In the genomic region with DNA sequence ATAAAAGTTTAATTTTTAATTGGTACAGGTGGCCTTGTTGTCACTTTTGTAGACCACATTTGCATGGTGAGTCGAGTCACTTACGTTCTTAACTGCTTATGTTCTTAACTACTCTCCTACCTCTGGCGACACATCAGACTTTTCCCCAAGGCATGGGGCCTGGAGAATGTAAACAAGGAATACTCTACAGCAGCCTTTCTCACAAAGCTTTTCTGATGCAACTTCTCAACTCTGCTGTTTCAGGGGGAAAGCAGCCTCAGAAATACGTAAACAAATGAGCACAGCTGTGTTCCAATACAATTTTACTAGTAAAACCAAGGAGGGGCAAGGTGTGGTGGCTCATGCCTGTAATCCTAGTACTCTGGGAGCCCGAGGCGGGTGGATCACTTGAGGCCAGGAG, we compare ENCODE assay signal across 19 cellular contexts. TPM values are rescaled to one million over a fixed set of nuclear protein-coding genes. Genes with fewer than 3 reads are reported as not detected.
"Had no signal": no experiment of that assay in that cellular context is flagged by ENCODE, and none has a peak within 500 bp of the region (broad histone marks: within the 10 kb centered on the region; RNA-seq: fewer than 3 reads in every experiment).

No MANE protein-coding gene starts in this region.

- H3K27ac ChIP-seq: adrenal gland, breast epithelium, heart right ventricle, neutrophil, sigmoid colon, thoracic aorta, upper lobe of left lung had no signal

- H3K27me3 ChIP-seq: adrenal gland, breast epithelium, heart right ventricle, neutrophil, sigmoid colon, upper lobe of left lung had no signal

- H3K4me3 Mint-ChIP-seq: activated CD4-positive, alpha-beta T cell treated with anti-CD3 and anti-CD28 coated beads, Interleukin-2, amount 10 ng/mL, durations not matched to agents 7 days and 5 days; activated naive CD4-positive, alpha-beta T cell treated with anti-CD3 and anti-CD28 coated beads, Interleukin-2, amount 10 ng/mL, durations not matched to agents 7 days and 5 days; memory B cell; stimulated activated effector memory CD8-positive, alpha-beta T cell treated with anti-CD3 and anti-CD28 coated beads, Interleukin-12 subunit alpha, Interleukin-12 subunit beta, amount 100 ng/mL, for 72 hours had no signal

- H3K9me3 Mint-ChIP-seq: activated CD4-positive, alpha-beta T cell treated with anti-CD3 and anti-CD28 coated beads, Interleukin-2, amount 10 ng/mL, durations not matched to agents 7 days and 5 days; activated naive CD4-positive, alpha-beta T cell treated with anti-CD3 and anti-CD28 coated beads, Interleukin-2, amount 10 ng/mL, durations not matched to agents 7 days and 5 days; memory B cell; naive thymus-derived CD8-positive, alpha-beta T cell; stimulated activated effector memory CD8-positive, alpha-beta T cell treated with anti-CD3 and anti-CD28 coated beads, Interleukin-12 subunit alpha, Interleukin-12 subunit beta, amount 100 ng/mL, for 72 hours had no signal

- H3K27ac Mint-ChIP-seq: activated CD4-positive, alpha-beta T cell treated with anti-CD3 and anti-CD28 coated beads, Interleukin-2, amount 10 ng/mL, durations not matched to agents 7 days and 5 days; activated naive CD4-positive, alpha-beta T cell treated with anti-CD3 and anti-CD28 coated beads, Interleukin-2, amount 10 ng/mL, durations not matched to agents 7 days and 5 days; stimulated activated effector memory CD8-positive, alpha-beta T cell treated with anti-CD3 and anti-CD28 coated beads, Interleukin-12 subunit alpha, Interleukin-12 subunit beta, amount 100 ng/mL, for 72 hours had no signal

- H3K4me1 ChIP-seq: breast epithelium had no signal

- H3K4me3 ChIP-seq: adrenal gland, breast epithelium, heart right ventricle, sigmoid colon, thoracic aorta, upper lobe of left lung had no signal

- H3K27me3 Mint-ChIP-seq: activated CD4-positive, alpha-beta T cell treated with anti-CD3 and anti-CD28 coated beads, Interleukin-2, amount 10 ng/mL, durations not matched to agents 7 days and 5 days; activated naive CD4-positive, alpha-beta T cell treated with anti-CD3 and anti-CD28 coated beads, Interleukin-2, amount 10 ng/mL, durations not matched to agents 7 days and 5 days; memory B cell; naive thymus-derived CD8-positive, alpha-beta T cell had no signal

- ATAC-seq: activated CD4-positive, CD25-positive, alpha-beta regulatory T cell treated with anti-CD3 and anti-CD28 coated beads, Interleukin-2, amount 50 U/mL, for 24 hours; esophagus mucosa; heart right ventricle; left ventricle myocardium superior; naive thymus-derived CD8-positive, alpha-beta T cell; stimulated activated effector memory CD8-positive, alpha-beta T cell treated with anti-CD3 and anti-CD28 coated beads, Interleukin-12 subunit alpha, Interleukin-12 subunit beta, amount 100 ng/mL, for 72 hours had no signal

- DNase-seq: activated CD4-positive, alpha-beta T cell treated with anti-CD3 and anti-CD28 coated beads, Interleukin-2, amount 10 ng/mL, durations not matched to agents 7 days and 5 days; activated naive CD4-positive, alpha-beta T cell treated with anti-CD3 and anti-CD28 coated beads, Interleukin-2, amount 10 ng/mL, durations not matched to agents 7 days and 5 days; adrenal gland; cortex of kidney; heart right ventricle; left ventricle myocardium superior; naive thymus-derived CD8-positive, alpha-beta T cell; sigmoid colon; stimulated activated CD4-positive, alpha-beta T cell treated with anti-CD3 and anti-CD28 coated beads, Interleukin-4, amount 100 ng/mL, for 24 hours; upper lobe of left lung had no signal

RNA-seq across cellular contexts. Expression of a gene that starts 36.2 kb away (rescaled TPM):
- total RNA-seq: activated CD4-positive, alpha-beta T cell treated with anti-CD3 and anti-CD28 coated beads, Interleukin-2, amount 10 ng/mL, durations not matched to agents 7 days and 5 days; adrenal gland; astrocyte; breast epithelium; esophagus mucosa; heart right ventricle; left ventricle myocardium superior; naive thymus-derived CD8-positive, alpha-beta T cell; sigmoid colon; T-helper 1 cell treated with Interleukin-12 subunit alpha and Interleukin-12 subunit beta and Interleukin-4 antibody, amounts not matched to agents 30 ng/mL and 1 ng/mL, for 36 hours; thoracic aorta; upper lobe of left lung had no signal
- polyA plus RNA-seq: adrenal gland; heart right ventricle; naive thymus-derived CD8-positive, alpha-beta T cell; sigmoid colon had no signal
